9 cellular contexts compared by ENCODE assay signal in the genomic region with DNA sequence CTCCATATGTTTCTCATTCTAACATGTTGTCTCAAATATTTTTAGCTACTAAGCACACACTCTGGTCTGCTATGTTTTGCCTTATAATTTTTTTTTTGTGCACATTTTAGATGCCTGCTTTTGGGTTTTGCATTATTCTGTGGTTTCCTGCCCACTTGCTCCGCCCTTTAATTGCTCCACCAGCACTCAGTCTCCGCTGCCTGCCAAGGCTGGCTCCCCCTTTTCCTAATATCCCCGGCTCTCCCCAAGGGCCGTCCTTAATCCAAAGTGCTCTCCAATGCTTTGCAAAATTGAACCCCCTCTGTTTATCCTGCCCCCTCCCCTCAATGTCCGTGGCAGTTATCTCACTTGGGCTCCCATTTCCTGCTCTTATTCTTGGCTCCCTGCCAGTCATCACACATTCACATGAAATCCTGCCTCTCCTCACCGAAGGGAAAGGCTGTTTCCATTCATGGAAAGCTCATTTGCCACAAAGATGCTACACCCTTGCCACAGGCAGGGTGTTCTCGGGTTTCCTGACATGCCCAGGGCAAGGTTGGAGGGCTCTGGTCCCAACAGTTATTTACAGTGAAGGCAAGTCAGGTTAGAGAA.
A peak's percentile ranks its signal among the peaks of the same experiment; 100 is the strongest.
DNase-seq lines count a peak whose midpoint lies in the region; ATAC-seq, FAIRE-seq and TF ChIP-seq lines count a peak whose summit lies in the region.
"Had no signal": no experiment of that assay in that cellular context is flagged by ENCODE, and none has a peak within 500 bp of the region (broad histone marks: within the 10 kb centered on the region; RNA-seq: fewer than 3 reads in every experiment).

No MANE protein-coding gene starts in this region.

- H3K4me2 ChIP-seq in astrocyte (ENCODE audit: low read length), result peak overlapping the region; percentile 66

- H3K4me1 ChIP-seq in astrocyte (ENCODE audit: insufficient read depth, low read length), result peaks cover 11% of the 10 kb centered on the region
- peaks cover 0 to 8% (median 0%) of the 10 kb centered on the region in 3 donors for H3K4me1 ChIP-seq in esophagus squamous epithelium

- no peak overlapping the region for H3K27ac Mint-ChIP-seq in astrocyte (ENCODE audit: unreplicated experiment)
- H3K27ac Mint-ChIP-seq in memory B cell, result no peak overlapping the region
- H3K27ac Mint-ChIP-seq in activated T-helper 1 cell treated with anti-CD3 and anti-CD28 coated beads, Interleukin-12 subunit alpha, Interleukin-12 subunit beta, Interleukin-2, Interleukin-4 antibody, amounts not matched to agents 30 ng/mL and 10 ng/mL and 1 ng/mL, durations not matched to agents 14 hours and 24 hours and 36 hours, result no peak overlapping the region

- H3K36me3 ChIP-seq in astrocyte (ENCODE audit: insufficient read depth, low read length), result no peaks in the 10 kb centered on the region
- H3K36me3 ChIP-seq in esophagus squamous epithelium, result no peaks in the 10 kb centered on the region

- WGBS in esophagus squamous epithelium, 2 donors, result 12 to 29% methylated on average over 6 of the region's 7 CpGs

- H3K4me3 Mint-ChIP-seq in astrocyte (ENCODE audit: unreplicated experiment), result no peak overlapping the region
- H3K4me3 Mint-ChIP-seq in memory B cell, result peak overlapping the region; percentile 9
- no peak overlapping the region for H3K4me3 Mint-ChIP-seq in activated T-helper 1 cell treated with anti-CD3 and anti-CD28 coated beads, Interleukin-12 subunit alpha, Interleukin-12 subunit beta, Interleukin-2, Interleukin-4 antibody, amounts not matched to agents 30 ng/mL and 10 ng/mL and 1 ng/mL, durations not matched to agents 14 hours and 24 hours and 36 hours

- no peak for ATAC-seq in memory B cell (ENCODE audit: low read depth)
- ATAC-seq in HG02938 (IDR thresholded peaks at IDR 0.05; ENCODE audit: unreplicated experiment), result no peak

- no peak overlapping the region for H2AFZ ChIP-seq in astrocyte (ENCODE audit: low read depth, low read length)

- H3K79me2 ChIP-seq in astrocyte (ENCODE audit: insufficient read depth, low read length), result no peaks in the 10 kb centered on the region

- TF ChIP-seq POLR2A in esophagus squamous epithelium (IDR thresholded peaks at IDR 0.05), result no peak

- no peaks in the 10 kb centered on the region for H4K20me1 ChIP-seq in astrocyte (ENCODE audit: insufficient read depth, low read length)

- no peak for TF ChIP-seq CTCF in astrocyte (IDR thresholded peaks at IDR 0.05; ENCODE audit: insufficient read depth, low read depth, low read length)
- TF ChIP-seq CTCF in esophagus squamous epithelium (IDR thresholded peaks at IDR 0.05), result no peak

- no peak overlapping the region for H3K9ac ChIP-seq in astrocyte (ENCODE audit: low read length)

- H3K4me1 Mint-ChIP-seq in astrocyte (ENCODE audit: low read depth, unreplicated experiment) (peaks cover 12% of the 10 kb centered on the region), memory B cell (peaks cover 5% of the 10 kb centered on the region)
- H3K4me1 Mint-ChIP-seq in activated T-helper 1 cell treated with anti-CD3 and anti-CD28 coated beads, Interleukin-12 subunit alpha, Interleukin-12 subunit beta, Interleukin-2, Interleukin-4 antibody, amounts not matched to agents 30 ng/mL and 10 ng/mL and 1 ng/mL, durations not matched to agents 14 hours and 24 hours and 36 hours (ENCODE audit: low read depth), result peaks cover 9% of the 10 kb centered on the region

- peaks cover 19% of the 10 kb centered on the region for H3K36me3 Mint-ChIP-seq in astrocyte (ENCODE audit: low read depth, unreplicated experiment)
- peaks cover 4% of the 10 kb centered on the region for H3K36me3 Mint-ChIP-seq in memory B cell
- no peaks in the 10 kb centered on the region for H3K36me3 Mint-ChIP-seq in activated T-helper 1 cell treated with anti-CD3 and anti-CD28 coated beads, Interleukin-12 subunit alpha, Interleukin-12 subunit beta, Interleukin-2, Interleukin-4 antibody, amounts not matched to agents 30 ng/mL and 10 ng/mL and 1 ng/mL, durations not matched to agents 14 hours and 24 hours and 36 hours (ENCODE audit: low read depth)

- H3K9me3 ChIP-seq in astrocyte (ENCODE audit: insufficient read depth, low read depth, low read length) (no peaks in the 10 kb centered on the region), esophagus squamous epithelium (no peaks in the 10 kb centered on the region)

- FAIRE-seq in astrocyte (lab: Jason Lieb, UNC), result no peak

- peaks cover 3% of the 10 kb centered on the region for H3K27me3 Mint-ChIP-seq in astrocyte (ENCODE audit: low read depth, unreplicated experiment)
- peaks cover 11% of the 10 kb centered on the region for H3K27me3 Mint-ChIP-seq in memory B cell
- H3K27me3 Mint-ChIP-seq in activated T-helper 1 cell treated with anti-CD3 and anti-CD28 coated beads, Interleukin-12 subunit alpha, Interleukin-12 subunit beta, Interleukin-2, Interleukin-4 antibody, amounts not matched to agents 30 ng/mL and 10 ng/mL and 1 ng/mL, durations not matched to agents 14 hours and 24 hours and 36 hours (ENCODE audit: insufficient read depth), result no peaks in the 10 kb centered on the region

- intact Hi-C loops in esophagus squamous epithelium (cut with DNase I), result no loop called here
- intact Hi-C loops in activated T-helper 1 cell treated with anti-CD3 and anti-CD28 coated beads, Interleukin-12 subunit alpha, Interleukin-12 subunit beta, Interleukin-2, Interleukin-4 antibody, amounts not matched to agents 30 ng/mL and 10 ng/mL and 1 ng/mL, durations not matched to agents 14 hours and 24 hours and 36 hours (cut with micrococcal nuclease), result no loop called here

- H3K9me3 Mint-ChIP-seq in astrocyte (ENCODE audit: unreplicated experiment), result peaks cover 4% of the 10 kb centered on the region
- H3K9me3 Mint-ChIP-seq in memory B cell, result no peaks in the 10 kb centered on the region
- peaks cover 3% of the 10 kb centered on the region for H3K9me3 Mint-ChIP-seq in activated T-helper 1 cell treated with anti-CD3 and anti-CD28 coated beads, Interleukin-12 subunit alpha, Interleukin-12 subunit beta, Interleukin-2, Interleukin-4 antibody, amounts not matched to agents 30 ng/mL and 10 ng/mL and 1 ng/mL, durations not matched to agents 14 hours and 24 hours and 36 hours

- no peak overlapping the region for H3K4me3 ChIP-seq in astrocyte (ENCODE audit: insufficient read depth, low read depth, low read length)
- peak overlapping the region in 1 of 4 donors; percentile 5 for H3K4me3 ChIP-seq in esophagus squamous epithelium

- H3K27me3 ChIP-seq in astrocyte (ENCODE audit: insufficient read depth, low read length) (no peaks in the 10 kb centered on the region), esophagus squamous epithelium (peaks cover 0 to 14% (median 0%) of the 10 kb centered on the region in 4 donors)

- DNase-seq in DMS79 treated with DMSO at 0.1 percent for 48 hours (lab: John Stamatoyannopoulos, UW) (peak; percentile 98), NCI-H187 treated with DMSO at 0.1 percent for 48 hours (lab: John Stamatoyannopoulos, UW) (peak; percentile 96), astrocyte (ENCODE audit: low read depth) (peak; percentile 36), memory B cell (ENCODE audit: low spot score in 2 of 2) (no peak), esophagus squamous epithelium (lab: John Stamatoyannopoulos, UW) (no peak), HuH-7.5 (ENCODE audit: low spot score) (no peak)
- no peak for DNase-seq in activated T-helper 1 cell treated with anti-CD3 and anti-CD28 coated beads, Interleukin-12 subunit alpha, Interleukin-12 subunit beta, Interleukin-2, Interleukin-4 antibody, amounts not matched to agents 30 ng/mL and 10 ng/mL and 1 ng/mL, durations not matched to agents 14 hours and 24 hours and 36 hours (ENCODE audit: low spot score)

- H3K27ac ChIP-seq in astrocyte (ENCODE audit: low read depth, low read length) (no peak overlapping the region), esophagus squamous epithelium (peak overlapping the region in 1 of 4 donors; percentile 7)
- H3K27ac ChIP-seq: epithelial cell of prostate had no signal

Comparison
In these comparisons a context has a peak if more than half of its experiments do, and no peak if none do; other contexts are left out.
1. DNase-seq: peak in DMS79 treated with DMSO at 0.1 percent for 48 hours (single experiment), NCI-H187 treated with DMSO at 0.1 percent for 48 hours (single experiment) and astrocyte (single experiment); none in memory B cell (0 of 2), esophagus squamous epithelium (single experiment), HuH-7.5 (single experiment) and activated T-helper 1 cell treated with anti-CD3 and anti-CD28 coated beads, Interleukin-12 subunit alpha, Interleukin-12 subunit beta, Interleukin-2, Interleukin-4 antibody, amounts not matched to agents 30 ng/mL and 10 ng/mL and 1 ng/mL, durations not matched to agents 14 hours and 24 hours and 36 hours (single experiment).